Comparison of ENCODE assay signal across 1 cellular context in genomic region chr4:77075869-77076801, GRCh38.
A peak's percentile ranks its signal among the peaks of the same experiment; 100 is the strongest.
TF ChIP-seq lines count a peak whose summit lies in the region.

TSS of gene CCNI (minus strand) at chr4:77075989. CDS start at chr4:77066362, 9,627 bp downstream.

TF ChIP-seq in K562, 482 proteins besides CTCF, POLR2A, EP300 and RAD21 (continued from another document and continues in another):
- TF ChIP-seq ZNF398 (CRISPR knock-in tag; IDR thresholded peaks at IDR 0.05) (no peak), ADNP (tag; IDR thresholded peaks at IDR 0.05) (no peak), TEAD2 (tag; IDR thresholded peaks at IDR 0.05) (no peak), HCFC1 (IDR thresholded peaks at IDR 0.05; ENCODE audit: low read depth, low read length) (peak; percentile 21), ZFPM2 (CRISPR knock-in tag; IDR thresholded peaks at IDR 0.05) (no peak), TARDBP (IDR thresholded peaks at IDR 0.05) (peak; percentile 76), MTA1 (IDR thresholded peaks at IDR 0.05; ENCODE audit: borderline replicate concordance) (peak; percentile 85; the same call in 1 of the 2 replicates), MCM7 (IDR thresholded peaks at IDR 0.05) (no peak), HNRNPUL1 (IDR thresholded peaks at IDR 0.05; ENCODE audit: low read length) (no peak), HMG20B (CRISPR knock-in tag; IDR thresholded peaks at IDR 0.05) (no peak), ZNF197 (CRISPR knock-in tag; IDR thresholded peaks at IDR 0.05; ENCODE audit: low read depth) (peak; percentile 68), PPARD (CRISPR knock-in tag; IDR thresholded peaks at IDR 0.05) (no peak), ZNF695 (CRISPR knock-in tag; IDR thresholded peaks at IDR 0.05) (no peak), PATZ1 (CRISPR knock-in tag; IDR thresholded peaks at IDR 0.05; ENCODE audit: borderline replicate concordance) (peak; percentile 72; the same call in 1 of the 2 replicates), ZBTB11 (CRISPR knock-in tag; IDR thresholded peaks at IDR 0.05) (no peak), ZBTB17 (CRISPR knock-in tag; IDR thresholded peaks at IDR 0.05) (no peak), DEAF1 (CRISPR knock-in tag; IDR thresholded peaks at IDR 0.05) (0 out of 2 replicates have a peak, but pooled peaks have one; percentile 3), FOSL1 (tag; conservative IDR thresholded peaks at IDR 0.05) (peak; percentile 91), ZNF174 (CRISPR knock-in tag; IDR thresholded peaks at IDR 0.05) (no peak), RAD51 (IDR thresholded peaks at IDR 0.05; ENCODE audit: borderline replicate concordance, low read depth) (peak; percentile 63; the same call in 1 of the 2 replicates), RHOXF2B (CRISPR knock-in tag; conservative IDR thresholded peaks at IDR 0.05) (0 out of 2 replicates have a peak, but pooled peaks have one; percentile 74), KLF13 (tag; IDR thresholded peaks at IDR 0.05; ENCODE audit: borderline replicate concordance, low read depth) (peak; percentile 95), SMARCC2 (IDR thresholded peaks at IDR 0.05; ENCODE audit: low read depth) (peak; percentile 79; the same call in 1 of the 2 replicates), PML (IDR thresholded peaks at IDR 0.05; ENCODE audit: low read length) (peak; percentile 76; the same call in 1 of the 2 replicates), NELFE (IDR thresholded peaks at IDR 0.05; ENCODE audit: insufficient read depth, insufficient read length) (no peak), ARID2 (IDR thresholded peaks at IDR 0.05) (no peak), ZNF696 (CRISPR knock-in tag; conservative IDR thresholded peaks at IDR 0.05) (no peak), CREB1 (IDR thresholded peaks at IDR 0.05) (peak; percentile 95), CREB1 (CRISPR knock-in tag; IDR thresholded peaks at IDR 0.05) (peak; percentile 96), ETV5 (CRISPR knock-in tag; IDR thresholded peaks at IDR 0.05; ENCODE audit: low read depth) (peak; percentile 85), NKRF (IDR thresholded peaks at IDR 0.05; ENCODE audit: borderline replicate concordance) (peak; percentile 70), MBD1 (CRISPR knock-in tag; IDR thresholded peaks at IDR 0.05) (no peak), SIN3A (IDR thresholded peaks at IDR 0.05; ENCODE audit: borderline replicate concordance in 2 of 2, control insufficient read depth in 1 of 2, low read depth in 2 of 2, low read length in 2 of 2) (peak; percentile 40 to 79; a peak in 2 of 4 replicates), ZBTB34 (CRISPR knock-in tag; IDR thresholded peaks at IDR 0.05) (no peak), NFATC3 (IDR thresholded peaks at IDR 0.05) (peak; percentile 75; the same call in 1 of the 2 replicates), CBX8 (IDR thresholded peaks at IDR 0.05; ENCODE audit: borderline replicate concordance, extremely low read depth, low read depth, low read length, poor library complexity, severe bottlenecking) (no peak), ZNF282 (CRISPR knock-in tag; IDR thresholded peaks at IDR 0.05) (no peak), CEBPB (tag; IDR thresholded peaks at IDR 0.05) (no peak), SNAPC5 (CRISPR knock-in tag; IDR thresholded peaks at IDR 0.05) (no peak), CBFA2T3 (IDR thresholded peaks at IDR 0.05) (peak; percentile 63; the same call in 1 of the 2 replicates), ETV1 (tag; conservative IDR thresholded peaks at IDR 0.05; ENCODE audit: low read depth) (peak; percentile 98), ZNF778 (CRISPR knock-in tag; IDR thresholded peaks at IDR 0.05) (no peak), ZNF431 (CRISPR knock-in tag; IDR thresholded peaks at IDR 0.05) (no peak), DDX20 (tag; IDR thresholded peaks at IDR 0.05; ENCODE audit: low read depth) (no peak), POLR2B (IDR thresholded peaks at IDR 0.05; ENCODE audit: low read depth, partially characterized antibody) (peak; percentile 96), MEIS2 (IDR thresholded peaks at IDR 0.05; ENCODE audit: partially characterized antibody) (peak; percentile 89), LARP7 (IDR thresholded peaks at IDR 0.05) (peak; percentile 70; the same call in 1 of the 2 replicates), HDAC6 (IDR thresholded peaks at IDR 0.05; ENCODE audit: low read depth, low read length) (no peak), SMAD4 (CRISPR knock-in tag; conservative IDR thresholded peaks at IDR 0.05) (peak; percentile 97), KLF1 (tag; IDR thresholded peaks at IDR 0.05) (peak; percentile 92), KLF10 (CRISPR knock-in tag; IDR thresholded peaks at IDR 0.05) (no peak), NCOA2 (IDR thresholded peaks at IDR 0.05; ENCODE audit: partially characterized antibody in 2 of 2) (no peak), HMGN3 (IDR thresholded peaks at IDR 0.05; ENCODE audit: borderline replicate concordance, extremely low read depth, insufficient read length, low read depth, low read length) (peak; percentile 89), CEBPG (CRISPR knock-in tag; IDR thresholded peaks at IDR 0.05) (0 out of 2 replicates have a peak, but pooled peaks have one; percentile 36), CEBPG (tag; conservative IDR thresholded peaks at IDR 0.05 in 1 of 2, IDR thresholded peaks at IDR 0.05 in 1 of 2) (peak in 1 of 2 experiments; percentile 27; a peak in 1 of 4 replicates), ATF7 (IDR thresholded peaks at IDR 0.05) (peak; percentile 100), RNF2 (IDR thresholded peaks at IDR 0.05) (no peak; the same call in none of the 2 replicates), TAF7 (tag; IDR thresholded peaks at IDR 0.05) (peak; percentile 97), SNIP1 (IDR thresholded peaks at IDR 0.05; ENCODE audit: low read depth) (no peak), NFYB (IDR thresholded peaks at IDR 0.05; ENCODE audit: extremely low read depth, insufficient read length) (no peak), ZBTB1 (CRISPR knock-in tag; IDR thresholded peaks at IDR 0.05; ENCODE audit: borderline replicate concordance, low read depth) (no peak), HDAC2 (IDR thresholded peaks at IDR 0.05) (peak; percentile 96), ZNF384 (IDR thresholded peaks at IDR 0.05; ENCODE audit: low read depth, low read length) (peak; percentile 68), ZNF561 (CRISPR knock-in tag; conservative IDR thresholded peaks at IDR 0.05) (no peak), NFIX (CRISPR knock-in tag; IDR thresholded peaks at IDR 0.05; ENCODE audit: low read depth) (no peak), NCOA4 (IDR thresholded peaks at IDR 0.05; ENCODE audit: partially characterized antibody) (no peak), HDGF (IDR thresholded peaks at IDR 0.05) (no peak), ZNF316 (IDR thresholded peaks at IDR 0.05) (no peak; the same call in 1 of the 2 replicates)
